ENCODE assay signal across 8 cellular contexts in the genomic region with DNA sequence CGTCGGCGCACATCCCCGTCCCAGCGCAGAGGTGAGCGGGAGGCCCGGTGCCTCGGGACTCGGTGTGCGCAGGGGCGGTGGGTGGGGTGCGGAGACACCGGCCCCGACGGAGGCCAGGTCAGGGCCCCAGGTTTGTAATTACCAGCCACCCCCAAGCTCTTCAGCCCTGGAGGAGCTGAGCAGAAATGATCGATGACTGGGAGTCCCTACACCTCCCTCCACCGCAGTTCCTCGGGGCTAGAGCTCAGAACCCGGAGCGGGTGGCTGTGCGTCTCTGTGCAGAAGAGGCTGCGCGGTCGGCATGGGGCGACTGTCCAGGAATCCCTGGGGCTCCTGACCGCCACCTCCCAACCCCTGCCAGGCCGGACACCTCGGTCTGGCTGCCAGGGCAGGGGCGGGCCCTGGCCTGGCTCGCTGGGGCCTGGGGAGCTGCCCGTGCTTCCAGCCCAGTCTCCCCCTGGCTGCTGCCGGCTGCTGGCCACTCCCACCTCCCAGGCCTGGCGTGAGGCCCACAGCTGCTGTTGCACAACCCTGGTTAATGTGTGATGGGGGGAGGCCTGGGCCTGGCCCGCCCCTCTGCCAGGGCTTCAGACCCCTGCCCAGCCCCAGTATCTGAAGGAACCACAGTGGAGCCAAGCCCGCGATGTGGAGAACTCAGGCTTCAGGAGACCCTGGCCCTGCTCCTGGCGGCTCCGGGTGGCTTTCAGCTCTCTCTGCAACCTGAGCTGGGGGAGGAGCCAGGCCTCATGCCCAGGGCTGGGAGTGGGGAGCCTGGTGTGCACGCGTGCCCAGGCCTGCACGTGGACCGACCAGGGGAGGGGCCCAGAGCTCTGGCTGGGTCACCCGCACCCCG. TPM values are rescaled to one million over a fixed set of nuclear protein-coding genes. Genes with fewer than 3 reads are reported as not detected.
DNase-seq lines count a peak whose midpoint lies in the region; ATAC-seq and TF ChIP-seq lines count a peak whose summit lies in the region.

No MANE protein-coding gene starts in this region.

- TF ChIP-seq CTCF in RWPE2 (IDR thresholded peaks at IDR 0.05; ENCODE audit: poor library complexity, severe bottlenecking) = peak; percentile 36
- peak in 3 of 4 experiments; percentile 35 to 64 (median 57) for TF ChIP-seq CTCF in prostate gland (IDR thresholded peaks at IDR 0.05)

- ATAC-seq in RWPE2 (ENCODE audit: low read depth) (peak; percentile 69), HG03378 (IDR thresholded peaks at IDR 0.05; ENCODE audit: unreplicated experiment) (no peak)

- no peaks in the 10 kb centered on the region for H3K27me3 ChIP-seq in RWPE2 (ENCODE audit: insufficient read depth, poor library complexity, severe bottlenecking)
- H3K27me3 ChIP-seq in prostate gland (replicated peaks; ENCODE audit: insufficient read depth) = no peaks in the 10 kb centered on the region

- intact Hi-C loops in prostate gland (cut with DNase I) = loop anchor here (2.0 to 10.0 kb wide), 2 partner anchors 114 to 224 kb away; a partner anchor contains a TSS

- peaks cover 35% of the 10 kb centered on the region for H3K36me3 ChIP-seq in RWPE2 (ENCODE audit: low read depth)
- no peaks in the 10 kb centered on the region for H3K36me3 ChIP-seq in prostate gland

- peak; percentile 79 to 87 (median 84) for DNase-seq in NCI-H1417 (lab: John Stamatoyannopoulos, UW)
- DNase-seq in NCI-H1417 treated with DMSO at 0.1 percent for 48 hours (lab: John Stamatoyannopoulos, UW) = no peak
- peak; percentile 63 to 86 for DNase-seq in Kasumi-1 (lab: John Stamatoyannopoulos, UW)
- DNase-seq in RWPE2 (ENCODE audit: low spot score) = peak; percentile 98
- DNase-seq in brain pericyte (ENCODE audit: low read depth, low spot score) = peak; percentile 61
- peak in 46 of 51 donors; percentile 18 to 86 (median 70) for DNase-seq in hypothalamus (lab: John Stamatoyannopoulos, UW)
- DNase-seq in prostate gland (ENCODE audit: low spot score) = peak; percentile 95

- H3K9me3 ChIP-seq in RWPE2 (ENCODE audit: severe bottlenecking) (no peaks in the 10 kb centered on the region), prostate gland (no peaks in the 10 kb centered on the region)

- TF ChIP-seq POLR2A in prostate gland (IDR thresholded peaks at IDR 0.05) = peak; percentile 71

- H3K27ac ChIP-seq in RWPE2 (ENCODE audit: poor library complexity, severe bottlenecking) = peak overlapping the region; percentile 96
- peak overlapping the region; percentile 96 for H3K27ac ChIP-seq in prostate gland

- 0% methylated on average over 14 of the region's 44 CpGs for WGBS in prostate gland

- peaks cover 4% of the 10 kb centered on the region for H3K4me1 ChIP-seq in RWPE2 (ENCODE audit: insufficient read depth, poor library complexity, severe bottlenecking)
- H3K4me1 ChIP-seq in prostate gland (replicated peaks) = peaks cover 35% of the 10 kb centered on the region

- peak overlapping the region; percentile 79 for H3K4me3 ChIP-seq in RWPE2 (ENCODE audit: severe bottlenecking)
- peak overlapping the region; percentile 72 to 75 for H3K4me3 ChIP-seq in prostate gland

RNA-seq across cellular contexts. Expression of a gene that starts 1.2 kb away (rescaled TPM):
- total RNA-seq in prostate gland = 100 to 1,000 TPM; 140 to 155 TPM

RNA-seq across cellular contexts. Expression of a gene that starts 4.3 kb away (rescaled TPM):
- total RNA-seq in prostate gland = 10 to 100 TPM; 35.0 to 44.4 TPM

RNA-seq across cellular contexts. Expression of a gene that starts 32.9 kb away (rescaled TPM):
- 10 to 100 TPM; 29.3 to 55.5 TPM for total RNA-seq in prostate gland

RNA-seq across cellular contexts. Expression of a gene that starts 33.0 kb away (rescaled TPM):
- 10 to 100 TPM; 36.8 to 50.8 TPM for total RNA-seq in prostate gland

RNA-seq across cellular contexts. Expression of a gene that starts 44.3 kb away (rescaled TPM):
- 10 to 100 TPM in 1 of 2 donors, 1 to 10 TPM in 1; 6.7 to 12.2 TPM for total RNA-seq in prostate gland
